ENCODE assay signal across 8 cellular contexts in genomic region chr1:9910425-9911178, GRCh38. TPM values are rescaled to one million over a fixed set of nuclear protein-coding genes. Genes with fewer than 3 reads are reported as not detected.
DNase-seq lines count a peak whose midpoint lies in the region; ATAC-seq and TF ChIP-seq lines count a peak whose summit lies in the region.

No MANE protein-coding gene starts in this region.

- H2AFZ ChIP-seq in mammary epithelial cell (ENCODE audit: low read depth, low read length) = peak overlapping the region; percentile 92
- peak overlapping the region; percentile 54 for H2AFZ ChIP-seq in smooth muscle cell (ENCODE audit: low read depth)

- CTCF ChIA-PET in mammary epithelial cell (lab: Charles Lee; ENCODE audit: low non-redundant PET) = interaction anchor here (0.7 kb wide), 1 partner anchor 20 kb away, joined by 4 read pairs; no protein-coding TSS in a partner anchor

- dilution Hi-C loops in mammary epithelial cell (cut with HindIII; ENCODE audit: low sequenced_read_pairs) = no loop called here

- H3K4me3 ChIP-seq in WERI-Rb-1 (ENCODE audit: low read depth, low read length) = peak overlapping the region; percentile 65
- peak overlapping the region; percentile 56 to 61 (median 58) for H3K4me3 ChIP-seq in mammary epithelial cell (replicated peaks in 1 of 3; ENCODE audit: insufficient read depth in 1 of 3, low read depth in 2 of 3, low read length in 3 of 3)
- peak overlapping the region; percentile 69 for H3K4me3 ChIP-seq in smooth muscle cell

- H3K4me2 ChIP-seq in mammary epithelial cell (ENCODE audit: insufficient read depth, low read depth, low read length) (peak overlapping the region; percentile 89), smooth muscle cell (peak overlapping the region; percentile 85)

- BruUV-seq in mammary epithelial cell (replicated peaks; lab: Mats Ljungman, UMichigan) = no TSS peak

- H4K20me1 ChIP-seq in mammary epithelial cell (ENCODE audit: insufficient read depth, low read length) (no peaks in the 10 kb centered on the region), smooth muscle cell (ENCODE audit: low read depth) (peaks cover 2% of the 10 kb centered on the region)

- in situ Hi-C loops in ACHN (cut with HindIII; ENCODE audit: low pct_ligation_motif_present, low pct_unique_long_range_greater_than_20kb, low sequenced_read_pairs) (no loop called here), mammary epithelial cell (cut with MboI; ENCODE audit: low sequenced_read_pairs in 2 of 2) (loop anchor here in 1 of 2 donors (5.0 kb wide), 1 partner anchor 38 kb away; no protein-coding TSS in a partner anchor)

- H3K9me3 ChIP-seq in WERI-Rb-1 (ENCODE audit: severe bottlenecking) = no peaks in the 10 kb centered on the region
- H3K9me3 ChIP-seq in mammary epithelial cell (replicated peaks; ENCODE audit: insufficient read depth, low read length) = no peaks in the 10 kb centered on the region
- no peaks in the 10 kb centered on the region for H3K9me3 ChIP-seq in smooth muscle cell (replicated peaks; ENCODE audit: low read depth)

- H3K27ac ChIP-seq in WERI-Rb-1 (peak overlapping the region; percentile 84), mammary epithelial cell (ENCODE audit: insufficient read depth, low read depth, low read length) (peak overlapping the region; percentile 67), smooth muscle cell (ENCODE audit: low read depth) (peak overlapping the region; percentile 58)

- H3K36me3 ChIP-seq in WERI-Rb-1 = no peaks in the 10 kb centered on the region
- H3K36me3 ChIP-seq in mammary epithelial cell (ENCODE audit: insufficient read depth, low read length) = no peaks in the 10 kb centered on the region
- no peaks in the 10 kb centered on the region for H3K36me3 ChIP-seq in smooth muscle cell (ENCODE audit: low read depth)

- 2% methylated on average over 5 of the region's 44 CpGs for WGBS in mammary epithelial cell (ENCODE audit: low coverage, missing lambda C conversion rate)
- 1% methylated on average over 18 of the region's 44 CpGs for WGBS in smooth muscle cell (ENCODE audit: low lambda C conversion rate)

- peaks cover 8% of the 10 kb centered on the region for H3F3A ChIP-seq in smooth muscle cell (ENCODE audit: low read depth)

- TF ChIP-seq CTCF in WERI-Rb-1 (IDR thresholded peaks at IDR 0.05; ENCODE audit: low read depth, low read length) (no peak), mammary epithelial cell (conservative IDR thresholded peaks at IDR 0.05 in 1 of 2, IDR thresholded peaks at IDR 0.05 in 1 of 2; ENCODE audit: extremely low read depth in 1 of 2, insufficient read depth in 1 of 2, low read depth in 1 of 2, low read length in 2 of 2) (no peak), smooth muscle cell (IDR thresholded peaks at IDR 0.05; ENCODE audit: borderline replicate concordance, insufficient read depth, poor library complexity, severe bottlenecking) (no peak)

- DNase-seq in ACHN (peak; percentile 96), NCI-H2196 treated with DMSO at 0.1 percent for 48 hours (lab: John Stamatoyannopoulos, UW; ENCODE audit: unreplicated experiment) (peak; percentile 98), WERI-Rb-1 (peak; percentile 100), mammary epithelial cell (peak; percentile 99), iPS-NIHi7 (ENCODE audit: extremely low spot score) (peak; percentile 99), smooth muscle cell (lab: John Stamatoyannopoulos, UW; ENCODE audit: unreplicated experiment) (peak; percentile 99)

- peak; percentile 94 for ATAC-seq in GM18907 (IDR thresholded peaks at IDR 0.05; ENCODE audit: unreplicated experiment)
- peak; percentile 86 for ATAC-seq in HG03139 (IDR thresholded peaks at IDR 0.05; ENCODE audit: unreplicated experiment)

- peak overlapping the region; percentile 86 for H3K9ac ChIP-seq in mammary epithelial cell (ENCODE audit: insufficient read depth, low read length)
- H3K9ac ChIP-seq in smooth muscle cell (ENCODE audit: low read depth) = peak overlapping the region; percentile 32

- H3K4me1 ChIP-seq in mammary epithelial cell (ENCODE audit: insufficient read depth, low read length) (peaks cover 15% of the 10 kb centered on the region), smooth muscle cell (ENCODE audit: low read depth) (peaks cover 12% of the 10 kb centered on the region)

- intact Hi-C loops in mammary epithelial cell (cut with micrococcal nuclease) = loop anchor here (1.0 to 2.0 kb wide), 2 partner anchors 32 to 126 kb away; no protein-coding TSS in a partner anchor

- H3K79me2 ChIP-seq in mammary epithelial cell (ENCODE audit: insufficient read depth, low read length) (peaks cover 37% of the 10 kb centered on the region), smooth muscle cell (ENCODE audit: low read depth) (peaks cover 28% of the 10 kb centered on the region)

- H3K27me3 ChIP-seq in WERI-Rb-1 (ENCODE audit: insufficient read depth, low read depth, severe bottlenecking) (no peaks in the 10 kb centered on the region), mammary epithelial cell (ENCODE audit: insufficient read depth, low read length) (no peaks in the 10 kb centered on the region), smooth muscle cell (ENCODE audit: low read depth) (no peaks in the 10 kb centered on the region)

RNA-seq across cellular contexts. Expression of gene CTNNBIP1, which starts 0.5 kb away (rescaled TPM):
- total RNA-seq in mammary epithelial cell = 100 to 1,000 TPM in 1 of 2 donors, 10 to 100 TPM in 1; 54.7 to 103 TPM
- polyA plus RNA-seq in mammary epithelial cell = 138 TPM
- 108 TPM for polyA minus RNA-seq in mammary epithelial cell
- 27.7 and 30.6 TPM in 2 replicates for total RNA-seq in smooth muscle cell
- polyA plus RNA-seq in smooth muscle cell = 52.4 and 55.1 TPM in 2 replicates

RNA-seq across cellular contexts. Expression of gene LZIC, which starts 32.6 kb away (rescaled TPM):
- total RNA-seq in mammary epithelial cell (10 to 100 TPM; 19.8 to 30.6 TPM), smooth muscle cell (42.3 and 47.5 TPM in 2 replicates)
- polyA plus RNA-seq in mammary epithelial cell (14.5 TPM), smooth muscle cell (21.9 and 36.4 TPM in 2 replicates)
- 11.8 TPM for polyA minus RNA-seq in mammary epithelial cell

RNA-seq across cellular contexts. Expression of gene NMNAT1, which starts 32.7 kb away (rescaled TPM):
- total RNA-seq in mammary epithelial cell = 10 to 100 TPM in 1 of 2 donors, 1 to 10 TPM in 1; 9.7 to 11.1 TPM
- 9.4 TPM for polyA plus RNA-seq in mammary epithelial cell
- 9.1 TPM for polyA minus RNA-seq in mammary epithelial cell
- 6.4 and 7.4 TPM in 2 replicates for total RNA-seq in smooth muscle cell
- 9.6 and 9.8 TPM in 2 replicates for polyA plus RNA-seq in smooth muscle cell

Comparison
In these comparisons a context has a peak if more than half of its experiments do, and no peak if none do; other contexts are left out.
1. Peak in every context shown above with its lines: DNase-seq, ATAC-seq, H3K4me3 ChIP-seq and H3K27ac ChIP-seq.